15 cellular contexts compared by ENCODE assay signal in the genomic region with DNA sequence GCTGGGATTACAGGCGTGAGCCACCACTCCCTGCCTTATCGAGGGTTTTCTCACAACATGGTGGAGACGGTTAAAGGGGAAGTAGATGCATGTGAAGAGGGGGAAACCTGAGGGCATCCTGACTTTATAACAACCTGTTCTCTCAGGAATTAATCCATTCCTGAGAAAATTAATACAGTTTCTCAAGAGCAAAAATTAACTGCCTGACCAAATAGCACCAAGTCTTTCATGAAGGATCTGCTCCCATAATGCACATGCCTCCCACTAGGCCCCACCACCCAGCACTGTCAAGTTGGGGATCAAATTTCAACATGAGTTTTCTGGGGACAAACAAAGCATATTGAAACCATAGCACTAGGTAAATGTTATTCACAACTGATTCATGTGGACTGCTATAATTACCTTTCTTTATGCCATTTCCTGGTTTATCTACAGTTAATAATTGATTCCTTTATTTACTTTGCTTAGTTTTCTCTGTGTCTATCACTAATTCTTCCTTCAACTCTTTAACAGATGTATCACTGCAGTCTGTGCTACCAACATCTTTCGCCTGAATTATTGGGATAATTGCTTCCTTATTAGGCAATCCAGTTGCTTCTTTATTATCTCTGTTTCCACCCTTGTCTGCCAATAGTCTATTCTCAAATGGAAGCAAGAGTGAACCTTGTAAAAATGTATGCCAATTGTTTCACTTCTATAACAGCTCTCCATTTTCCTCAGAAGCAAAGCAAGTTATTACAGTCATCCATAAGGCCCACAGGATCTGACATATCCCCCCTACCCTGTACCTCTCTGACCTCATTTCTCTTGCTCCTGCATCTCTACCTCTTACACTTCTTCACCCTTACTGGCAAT. TPM values are rescaled to one million over a fixed set of nuclear protein-coding genes. Genes with fewer than 3 reads are reported as not detected.
DNase-seq lines count a peak whose midpoint lies in the region; ATAC-seq and FAIRE-seq lines count a peak whose summit lies in the region.
"Had no signal": no experiment of that assay in that cellular context is flagged by ENCODE, and none has a peak within 500 bp of the region (broad histone marks: within the 10 kb centered on the region; RNA-seq: fewer than 3 reads in every experiment).

No MANE protein-coding gene starts in this region.

- WGBS in small intestine, 3 donors: 43 to 57% (median 55%) methylated on average over 4 of the region's 4 CpGs
- 80 to 85% methylated on average over 4 of the region's 4 CpGs for WGBS in aorta, 2 donors

- H3K27me3 ChIP-seq in small intestine (ENCODE audit: control insufficient read depth in 2 of 2, insufficient read depth in 2 of 2, low read length in 2 of 2) (no peaks in the 10 kb centered on the region), aorta (ENCODE audit: control insufficient read depth in 1 of 2, insufficient read depth in 2 of 2, low read length in 1 of 2) (no peaks in the 10 kb centered on the region)
- H3K27me3 ChIP-seq: dorsolateral prefrontal cortex, neural progenitor cell had no signal

- H3K36me3 ChIP-seq in small intestine (ENCODE audit: control insufficient read depth in 2 of 2, insufficient read depth in 2 of 2, low read length in 2 of 2): no peaks in the 10 kb centered on the region
- no peaks in the 10 kb centered on the region for H3K36me3 ChIP-seq in aorta (ENCODE audit: control insufficient read depth in 1 of 2, insufficient read depth in 2 of 2, low read length in 1 of 2)
- H3K36me3 ChIP-seq: neural progenitor cell had no signal

- no peaks in the 10 kb centered on the region for H3K9me3 ChIP-seq in small intestine (ENCODE audit: control insufficient read depth, low read depth)
- H3K9me3 ChIP-seq in aorta (ENCODE audit: control insufficient read depth, low read length): no peaks in the 10 kb centered on the region

- ATAC-seq in aorta (ENCODE audit: low FRiP score) (no peak), HG02588 (IDR thresholded peaks at IDR 0.05; ENCODE audit: unreplicated experiment) (no peak)

- H3K27ac ChIP-seq in small intestine (ENCODE audit: low read depth in 1 of 2, low read length in 1 of 2) (peak overlapping the region; percentile 37 to 79), aorta (ENCODE audit: low read depth in 1 of 2, low read length in 2 of 2) (no peak overlapping the region)
- H3K27ac ChIP-seq: dorsolateral prefrontal cortex, neural progenitor cell, SK-N-MC had no signal

- DNase-seq in NCI-H2107 treated with DMSO at 0.1 percent for 48 hours (lab: John Stamatoyannopoulos, UW; ENCODE audit: unreplicated experiment) (peak; percentile 22), NCI-H2107 (lab: John Stamatoyannopoulos, UW) (no peak), NCI-H2171 treated with DMSO at 0.1 percent for 48 hours (lab: John Stamatoyannopoulos, UW) (peak; percentile 73), iris pigment epithelial cell (ENCODE audit: low read depth) (peak; percentile 3), small intestine (peak; percentile 70), AG08396 (ENCODE audit: low spot score) (no peak), aorta (no peak)
- DNase-seq: activated CD8-positive, alpha-beta memory T cell treated with anti-CD3 and anti-CD28 coated beads for 24 hours; activated effector memory CD4-positive, alpha-beta T cell treated with Interleukin-2 at 50 U/mL for 16 hours; CD4-positive, alpha-beta memory T cell; dorsolateral prefrontal cortex; stimulated activated naive CD4-positive, alpha-beta T cell had no signal

- no peaks in the 10 kb centered on the region for H3K4me1 ChIP-seq in small intestine (ENCODE audit: control insufficient read depth in 2 of 2, insufficient read depth in 1 of 2, low read depth in 1 of 2, low read length in 1 of 2)
- H3K4me1 ChIP-seq in aorta (ENCODE audit: control insufficient read depth in 1 of 2, insufficient read depth in 2 of 2, low read length in 2 of 2): no peaks in the 10 kb centered on the region
- H3K4me1 ChIP-seq: neural progenitor cell had no signal

- FAIRE-seq in small intestine (lab: Jason Lieb, UNC): no peak

- intact Hi-C loops in aorta (cut with DNase I): no loop called here

- no peak overlapping the region for H3K4me3 ChIP-seq in small intestine (ENCODE audit: low read depth in 1 of 2, low read length in 2 of 2)
- no peak overlapping the region for H3K4me3 ChIP-seq in aorta (ENCODE audit: low read length in 2 of 2)
- H3K4me3 ChIP-seq: dorsolateral prefrontal cortex, neural progenitor cell, SK-N-MC had no signal

RNA-seq across cellular contexts. Expression of gene MICU1, which starts 12.9 kb away (rescaled TPM):
- polyA plus RNA-seq in small intestine (10 to 100 TPM; 32.5 to 53.2 (median 37.0) TPM), aorta (10 to 100 TPM; 23.7 to 35.5 TPM)
- total RNA-seq in aorta: 10 to 100 TPM; 39.5 to 40.7 TPM

RNA-seq across cellular contexts. Expression of gene MCU, which starts 53.1 kb away (rescaled TPM):
- polyA plus RNA-seq in small intestine: 10 to 100 TPM; 45.0 to 70.4 (median 52.4) TPM
- 10 to 100 TPM; 31.5 to 45.6 TPM for total RNA-seq in aorta
- 10 to 100 TPM; 18.3 to 21.7 TPM for polyA plus RNA-seq in aorta

Comparison
In these comparisons a context has a peak if more than half of its experiments do, and no peak if none do; other contexts are left out.
1. DNase-seq: peak in NCI-H2107 treated with DMSO at 0.1 percent for 48 hours (single experiment), NCI-H2171 treated with DMSO at 0.1 percent for 48 hours (single experiment), iris pigment epithelial cell (single experiment) and small intestine (single experiment); none in NCI-H2107 (single experiment), AG08396 (single experiment) and aorta (0 of 2).
2. H3K27ac ChIP-seq: peak in small intestine (2 of 2); none in aorta (0 of 2).